Comparison of ENCODE assay signal across 9 cellular contexts in the genomic region with DNA sequence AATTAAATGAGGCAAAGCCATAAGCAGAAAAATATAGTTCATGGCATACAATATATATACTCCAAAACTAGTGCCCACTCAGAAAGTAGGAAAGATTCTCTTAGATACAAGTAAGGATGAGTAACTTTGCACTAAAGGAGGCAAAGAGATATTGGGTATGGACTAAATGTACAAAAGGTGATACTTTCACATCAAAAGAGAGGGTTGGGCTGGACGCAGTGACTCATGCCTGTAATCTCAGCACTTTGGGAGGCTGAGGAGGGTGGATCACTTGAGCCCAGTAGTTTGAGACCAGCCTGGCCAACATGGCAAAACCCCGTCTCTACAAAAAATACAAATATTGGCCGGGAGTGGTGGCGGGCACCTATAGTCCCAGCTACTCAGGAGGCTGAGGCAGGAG. TPM values are rescaled to one million over a fixed set of nuclear protein-coding genes. Genes with fewer than 3 reads are reported as not detected.
A peak's percentile ranks its signal among the peaks of the same experiment; 100 is the strongest.
DNase-seq lines count a peak whose midpoint lies in the region; ATAC-seq and TF ChIP-seq lines count a peak whose summit lies in the region.
"Had no signal": no experiment of that assay in that cellular context is flagged by ENCODE, and none has a peak within 500 bp of the region (broad histone marks: within the 10 kb centered on the region; RNA-seq: fewer than 3 reads in every experiment).

No MANE protein-coding gene starts in this region.

- H3K27me3 ChIP-seq in heart right ventricle (no peaks in the 10 kb centered on the region), brain microvascular endothelial cell (replicated peaks) (no peaks in the 10 kb centered on the region), uterus (no peaks in the 10 kb centered on the region)

- WGBS in heart right ventricle, 2 donors: 91 to 94% methylated on average over 4 of the region's 4 CpGs

- in situ Hi-C loops in brain microvascular endothelial cell (cut with HindIII; ENCODE audit: low pct_ligation_motif_present, low sequenced_read_pairs): no loop called here

- H3K36me3 ChIP-seq in heart right ventricle (peaks cover 0 to 54% (median 9%) of the 10 kb centered on the region in 9 donors), brain microvascular endothelial cell (replicated peaks) (peaks cover 8% of the 10 kb centered on the region), mucosa of descending colon (ENCODE audit: low read depth) (no peaks in the 10 kb centered on the region), uterus (no peaks in the 10 kb centered on the region)

- H3K4me3 ChIP-seq in heart right ventricle (no peak overlapping the region), brain microvascular endothelial cell (ENCODE audit: low read depth, low read length) (no peak overlapping the region), mucosa of descending colon (no peak overlapping the region), uterus (no peak overlapping the region)

- H3K9me3 ChIP-seq in heart right ventricle (no peaks in the 10 kb centered on the region), mucosa of descending colon (no peaks in the 10 kb centered on the region), uterus (no peaks in the 10 kb centered on the region)

- TF ChIP-seq POLR2A in uterus (IDR thresholded peaks at IDR 0.05): no peak

- no peak for ATAC-seq in heart right ventricle
- peak; percentile 60 for ATAC-seq in mucosa of descending colon
- ATAC-seq in GM21360 (IDR thresholded peaks at IDR 0.05; ENCODE audit: unreplicated experiment): no peak

- H3K4me1 ChIP-seq in heart right ventricle: peaks cover 0 to 62% (median 45%) of the 10 kb centered on the region in 9 donors
- peaks cover 33% of the 10 kb centered on the region for H3K4me1 ChIP-seq in mucosa of descending colon (ENCODE audit: low read depth)
- H3K4me1 ChIP-seq in uterus: peaks cover 0 to 3% of the 10 kb centered on the region in 2 donors

- DNase-seq in heart right ventricle: no peak
- no peak for DNase-seq in cardiac septum (ENCODE audit: low spot score)
- DNase-seq in brain microvascular endothelial cell: no peak
- DNase-seq in mucosa of descending colon: no peak
- no peak for DNase-seq in uterus
- no peak for DNase-seq in ureter (ENCODE audit: low spot score)
- no peak for DNase-seq in pons (ENCODE audit: low spot score)
- DNase-seq: mesendoderm had no signal

- TF ChIP-seq CTCF in heart right ventricle (IDR thresholded peaks at IDR 0.05): no peak
- no peak for TF ChIP-seq CTCF in brain microvascular endothelial cell (IDR thresholded peaks at IDR 0.05; ENCODE audit: low read depth, low read length, missing control alignments)
- TF ChIP-seq CTCF in mucosa of descending colon (IDR thresholded peaks at IDR 0.05): no peak
- no peak for TF ChIP-seq CTCF in uterus (IDR thresholded peaks at IDR 0.05)

- intact Hi-C loops in heart right ventricle (cut with DNase I): no loop called here
- intact Hi-C loops in cardiac septum (cut with DNase I): no loop called here
- intact Hi-C loops in mucosa of descending colon (cut with DNase I, micrococcal nuclease): no loop called here
- intact Hi-C loops in uterus (cut with DNase I; ENCODE audit: low total_unique reads): no loop called here

- H3K27ac ChIP-seq in heart right ventricle (peak overlapping the region in 8 of 10 donors; percentile 7 to 75 (median 52)), brain microvascular endothelial cell (peak overlapping the region; percentile 69), uterus (peak overlapping the region; percentile 52 to 73)

RNA-seq across cellular contexts. Expression of a gene that starts 6.7 kb away (rescaled TPM):
- 10 to 100 TPM in 1 of 10 donors, 1 to 10 TPM in 9; 4.7 to 10.5 (median 7.7) TPM for total RNA-seq in heart right ventricle
- 1 to 10 TPM; 5.3 to 7.2 TPM for polyA plus RNA-seq in heart right ventricle
- total RNA-seq in cardiac septum: 6.5 TPM
- 10 to 100 TPM; 15.3 to 34.3 (median 23.8) TPM for total RNA-seq in mucosa of descending colon
- 10 to 100 TPM in 3 of 4 donors, 1 to 10 TPM in 1; 8.5 to 36.3 (median 27.8) TPM for total RNA-seq in uterus
- total RNA-seq in ureter: 44.4 TPM

RNA-seq across cellular contexts. Expression of a gene that starts 6.7 kb away (rescaled TPM):
- total RNA-seq in heart right ventricle (10 to 100 TPM in 9 of 10 donors, 1 to 10 TPM in 1; 9.3 to 14.2 (median 12.0) TPM), cardiac septum (15.8 TPM), mucosa of descending colon (10 to 100 TPM; 11.8 to 14.0 (median 11.9) TPM), uterus (10 to 100 TPM; 20.0 to 27.1 (median 22.5) TPM), ureter (23.1 TPM)
- polyA plus RNA-seq in heart right ventricle: 1 to 10 TPM; 2.6 to 6.3 TPM

RNA-seq across cellular contexts. Expression of a gene that starts 37.0 kb away (rescaled TPM):
- total RNA-seq in heart right ventricle (10 to 100 TPM in 1 of 10 donors, 1 to 10 TPM in 9; 1.6 to 21.6 (median 6.3) TPM), cardiac septum (6.6 TPM), mucosa of descending colon (100 to 1,000 TPM in 1 of 3 donors, 10 to 100 TPM in 2; 48.4 to 176 (median 60.4) TPM), uterus (10 to 100 TPM; 11.2 to 38.6 (median 20.5) TPM), ureter (79.7 TPM)
- 1 to 10 TPM; 2.9 to 5.8 TPM for polyA plus RNA-seq in heart right ventricle
